In the genomic region with DNA sequence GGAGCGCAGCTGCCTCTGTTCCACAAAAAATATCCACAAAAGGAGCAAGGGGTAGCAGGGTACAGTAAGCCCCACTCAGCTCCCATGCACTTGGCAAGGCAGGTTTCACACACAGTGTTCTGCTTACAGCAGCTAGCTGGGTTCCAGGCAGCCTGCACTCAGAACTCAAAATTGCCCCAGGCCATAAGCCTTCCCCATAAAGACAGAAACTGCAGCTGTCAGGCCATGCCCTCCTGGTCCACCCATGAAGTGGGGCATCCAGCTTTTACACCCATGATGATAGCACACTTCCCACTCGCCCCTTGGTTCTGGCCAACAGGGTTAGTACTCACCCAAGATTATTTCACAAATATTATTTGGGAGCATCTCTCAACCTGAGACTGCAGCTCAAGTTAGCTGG, we compare ENCODE assay signal across 13 cellular contexts.
"Had no signal": no experiment of that assay in that cellular context is flagged by ENCODE, and none has a peak within 500 bp of the region (broad histone marks: within the 10 kb centered on the region; RNA-seq: fewer than 3 reads in every experiment).

No MANE protein-coding gene starts in this region.

- H3K36me3 Mint-ChIP-seq: activated naive CD4-positive, alpha-beta T cell treated with anti-CD3 and anti-CD28 coated beads, Interleukin-2, amount 10 ng/mL, durations not matched to agents 7 days and 5 days; type B pancreatic cell had no signal

- H3K36me3 ChIP-seq: colonic mucosa had no signal

- ATAC-seq: activated T-helper 17 cell treated with anti-CD3 and anti-CD28 coated beads, Interleukin-2, amount 50 U/mL, for 72 hours; naive thymus-derived CD8-positive, alpha-beta T cell had no signal

- H3K27me3 ChIP-seq: colonic mucosa had no signal

- H3K9me3 ChIP-seq: colonic mucosa had no signal

- H3K27me3 Mint-ChIP-seq: activated T-helper 17 cell treated with anti-CD3 and anti-CD28 coated beads, Interleukin-2, amount 50 U/mL, for 72 hours; progenitor cell of endocrine pancreas; type B pancreatic cell had no signal

- H3K4me3 ChIP-seq: colonic mucosa, mucosa of descending colon had no signal

- H3K27ac ChIP-seq: colonic mucosa had no signal

- H3K4me3 Mint-ChIP-seq: activated naive CD4-positive, alpha-beta T cell treated with anti-CD3 and anti-CD28 coated beads, Interleukin-2, amount 10 ng/mL, durations not matched to agents 7 days and 5 days; activated T-helper 17 cell treated with anti-CD3 and anti-CD28 coated beads, Interleukin-2, amount 50 U/mL, for 72 hours; naive thymus-derived CD8-positive, alpha-beta T cell; type B pancreatic cell had no signal

- H3K4me1 Mint-ChIP-seq: activated naive CD4-positive, alpha-beta T cell treated with anti-CD3 and anti-CD28 coated beads, Interleukin-2, amount 10 ng/mL, durations not matched to agents 7 days and 5 days; activated T-helper 17 cell treated with anti-CD3 and anti-CD28 coated beads, Interleukin-2, amount 50 U/mL, for 72 hours had no signal

- H3K27ac Mint-ChIP-seq: activated naive CD4-positive, alpha-beta T cell treated with anti-CD3 and anti-CD28 coated beads, Interleukin-2, amount 10 ng/mL, durations not matched to agents 7 days and 5 days; activated T-helper 17 cell treated with anti-CD3 and anti-CD28 coated beads, Interleukin-2, amount 50 U/mL, for 72 hours; progenitor cell of endocrine pancreas; type B pancreatic cell had no signal

- DNase-seq: activated CD4-positive, alpha-beta T cell treated with anti-CD3 and anti-CD28 coated beads for 48 hours; activated naive CD4-positive, alpha-beta T cell treated with anti-CD3 and anti-CD28 coated beads, Interleukin-2, amount 10 ng/mL, durations not matched to agents 7 days and 5 days; caudate nucleus; effector CD4-positive, alpha-beta T cell; hippocampal formation; naive thymus-derived CD8-positive, alpha-beta T cell; stimulated activated CD4-positive, alpha-beta T cell treated with anti-CD3 and anti-CD28 coated beads, Interleukin-12 subunit alpha, Interleukin-12 subunit beta, amount 100 ng/mL, for 4 hours; stimulated activated naive CD4-positive, alpha-beta T cell had no signal

- H3K4me1 ChIP-seq: colonic mucosa had no signal
